ENCODE assay signal across 23 cellular contexts in the genomic region with DNA sequence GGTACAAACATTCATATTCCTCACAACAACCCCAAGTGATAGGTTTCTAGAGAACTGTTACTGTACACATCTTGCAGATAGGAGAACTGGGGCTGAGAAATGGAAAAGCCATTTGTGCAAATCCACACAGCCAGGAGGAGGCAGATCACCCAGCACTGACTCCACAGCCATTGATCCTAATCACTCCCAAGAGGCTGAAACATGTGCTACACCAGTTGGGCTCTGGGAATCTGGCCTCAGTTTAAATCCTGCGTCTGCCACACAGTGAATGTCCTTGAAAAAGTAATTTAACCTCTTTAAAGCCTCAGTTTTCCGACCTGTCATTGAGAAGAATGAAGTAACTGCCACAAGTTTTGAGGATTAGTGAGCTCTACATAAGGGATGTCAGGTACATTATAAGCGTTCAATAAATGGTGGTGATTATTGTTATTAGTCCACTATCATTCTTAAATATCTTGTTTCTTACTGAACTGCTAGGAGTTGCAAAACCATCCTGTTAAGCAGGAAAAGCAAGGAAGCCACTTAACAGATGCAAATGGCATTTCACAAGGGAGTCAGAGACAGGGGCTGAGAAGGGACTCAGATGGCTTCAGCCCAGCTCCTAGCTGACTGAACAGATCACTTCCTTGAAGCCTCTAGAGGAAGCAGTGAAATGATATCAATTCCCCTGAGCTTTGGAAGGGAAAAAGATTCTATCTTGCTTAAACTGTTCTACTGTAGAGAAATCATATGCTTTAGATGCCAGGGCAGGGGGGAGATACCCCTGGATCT.
DNase-seq lines count a peak whose midpoint lies in the region; ATAC-seq and TF ChIP-seq lines count a peak whose summit lies in the region.
"Had no signal": no experiment of that assay in that cellular context is flagged by ENCODE, and none has a peak within 500 bp of the region (broad histone marks: within the 10 kb centered on the region; RNA-seq: fewer than 3 reads in every experiment).

No MANE protein-coding gene starts in this region.

- ATAC-seq in WTC11, result peak; percentile 84
- ATAC-seq: gastrocnemius medialis, HCT116, Right ventricle myocardium inferior had no signal

- H3K36me3 ChIP-seq in BLaER1 treated with 17β-estradiol and CSF1 and Interleukin-3, amounts not matched to agents 10 nM and 100 nM, result no peaks in the 10 kb centered on the region
- no peaks in the 10 kb centered on the region for H3K36me3 ChIP-seq in mesendoderm (ENCODE audit: control insufficient read depth, insufficient read depth, low read length)
- H3K36me3 ChIP-seq: gastrocnemius medialis had no signal

- H3K79me1 ChIP-seq in mesendoderm (ENCODE audit: low read length), result no peaks in the 10 kb centered on the region

- peaks cover 0 to 26% (median 20%) of the 10 kb centered on the region in 10 experiments; a peak in 16 of 20 replicates for H3K4me1 ChIP-seq in BLaER1 treated with 17β-estradiol and CSF1 and Interleukin-3, amounts not matched to agents 10 nM and 100 nM
- peaks cover 16% of the 10 kb centered on the region for H3K4me1 ChIP-seq in mesendoderm (ENCODE audit: control insufficient read depth, low read depth, low read length)
- H3K4me1 ChIP-seq: gastrocnemius medialis had no signal

- no peak overlapping the region for H3K4me3 Mint-ChIP-seq in WTC11
- H3K4me3 Mint-ChIP-seq: neural crest cell had no signal

- no peaks in the 10 kb centered on the region for H3K9me3 Mint-ChIP-seq in WTC11
- H3K9me3 Mint-ChIP-seq: neural crest cell had no signal

- H3K9ac ChIP-seq in BLaER1 treated with 17β-estradiol and CSF1 and Interleukin-3, amounts not matched to agents 10 nM and 100 nM, result peak overlapping the region in 4 of 11 experiments; percentile 29 to 60 (median 46); a peak in 4 of 22 replicates
- H3K9ac ChIP-seq in mesendoderm (ENCODE audit: low read length), result no peak overlapping the region

- H2AK5ac ChIP-seq in mesendoderm (ENCODE audit: low read length), result no peak overlapping the region

- POLR2A ChIA-PET in WTC11 (lab: Charles Lee), result no interaction called here

- H3K4ac ChIP-seq in mesendoderm (ENCODE audit: low read depth, low read length), result no peak overlapping the region

- peak; percentile 51 for DNase-seq in LNCaP clone FGC (ENCODE audit: low read depth)
- DNase-seq in WTC11 (ENCODE audit: low spot score), result no peak
- DNase-seq in mesendoderm, result peak; percentile 90
- no peak for DNase-seq in activated CD4-positive, alpha-beta T cell treated with anti-CD3 and anti-CD28 coated beads for 48 hours
- no peak for DNase-seq in stimulated activated CD4-positive, alpha-beta T cell treated with anti-CD3 and anti-CD28 coated beads, Interleukin-1b, Interleukin-23, amount 100 ng/mL, for 48 hours
- DNase-seq in SKM-1 treated with dmso at 0.1 percent for 144 hours (lab: John Stamatoyannopoulos, UW; ENCODE audit: unreplicated experiment), result no peak
- DNase-seq: activated CD4-positive, alpha-beta T cell treated with anti-CD3 and anti-CD28 coated beads, Interleukin-2, amount 50 U/mL, for 1 hour; amniotic stem cell; central memory CD4-positive, alpha-beta T cell; erythroblast; gastrocnemius medialis; MM.1S; NCI-H1694; small intestine; stimulated activated CD8-positive, alpha-beta memory T cell treated with anti-CD3 and anti-CD28 coated beads, Interleukin-4, amount 100 ng/mL, for 48 hours; substantia nigra had no signal

- no peak overlapping the region for H4K8ac ChIP-seq in mesendoderm (ENCODE audit: low read depth, low read length)

- H3K27me3 Mint-ChIP-seq in WTC11 (ENCODE audit: low read depth), result no peaks in the 10 kb centered on the region
- H3K27me3 Mint-ChIP-seq: progenitor cell of endocrine pancreas had no signal

- peaks cover 60% of the 10 kb centered on the region for H3K4me1 Mint-ChIP-seq in WTC11

- no peak overlapping the region for H3K23ac ChIP-seq in mesendoderm (ENCODE audit: low read length)

- no peak overlapping the region for H3K4me3 ChIP-seq in BLaER1 treated with 17β-estradiol and CSF1 and Interleukin-3, amounts not matched to agents 10 nM and 100 nM
- H3K4me3 ChIP-seq in LNCaP clone FGC (ENCODE audit: low read depth, low read length), result no peak overlapping the region
- no peak overlapping the region for H3K4me3 ChIP-seq in mesendoderm (ENCODE audit: low read length)
- H3K4me3 ChIP-seq: dorsolateral prefrontal cortex, gastrocnemius medialis had no signal

- peak overlapping the region; percentile 32 for H3K18ac ChIP-seq in mesendoderm (ENCODE audit: low read length)

- H3K36me3 Mint-ChIP-seq in WTC11, result no peaks in the 10 kb centered on the region

- no peak overlapping the region for H4K5ac ChIP-seq in mesendoderm (ENCODE audit: low read length)

- peak overlapping the region in 5 of 11 experiments; percentile 28 to 76 (median 66); a peak in 10 of 22 replicates for H3K27ac ChIP-seq in BLaER1 treated with 17β-estradiol and CSF1 and Interleukin-3, amounts not matched to agents 10 nM and 100 nM
- H3K27ac ChIP-seq in mesendoderm (ENCODE audit: low read depth, low read length), result peak overlapping the region; percentile 52
- H3K27ac ChIP-seq: dorsolateral prefrontal cortex, gastrocnemius medialis, HL-60 had no signal

- H2BK5ac ChIP-seq in mesendoderm (ENCODE audit: low read length), result no peak overlapping the region

- peak overlapping the region in 9 of 11 experiments; percentile 11 to 72 (median 62); a peak in 18 of 22 replicates for H3K4me2 ChIP-seq in BLaER1 treated with 17β-estradiol and CSF1 and Interleukin-3, amounts not matched to agents 10 nM and 100 nM
- H3K4me2 ChIP-seq in mesendoderm (ENCODE audit: low read length), result no peak overlapping the region

- TF ChIP-seq CTCF in LNCaP clone FGC (IDR thresholded peaks at IDR 0.05; ENCODE audit: control insufficient read depth, extremely low read depth, insufficient read depth) (no peak), WTC11 (IDR thresholded peaks at IDR 0.05) (no peak)

- no peaks in the 10 kb centered on the region for H3K27me3 ChIP-seq in BLaER1 treated with 17β-estradiol and CSF1 and Interleukin-3, amounts not matched to agents 10 nM and 100 nM
- H3K27me3 ChIP-seq in mesendoderm (ENCODE audit: insufficient read depth, low read length, poor library complexity), result no peaks in the 10 kb centered on the region
- H3K27me3 ChIP-seq: dorsolateral prefrontal cortex, gastrocnemius medialis had no signal

- H2BK120ac ChIP-seq in mesendoderm (ENCODE audit: low read depth, low read length), result no peak overlapping the region

- no peak overlapping the region for H2BK15ac ChIP-seq in mesendoderm (replicated peaks; ENCODE audit: low read depth)

- CTCF ChIA-PET in WTC11 (lab: Charles Lee), result no interaction called here

- peak overlapping the region; percentile 45 for H3K56ac ChIP-seq in mesendoderm (ENCODE audit: low read length)

- H3K9me3 ChIP-seq in BLaER1 treated with 17β-estradiol and CSF1 and Interleukin-3, amounts not matched to agents 10 nM and 100 nM (replicated peaks in 1 of 11), result no peaks in the 10 kb centered on the region
- H3K9me3 ChIP-seq: gastrocnemius medialis had no signal

- H3K79me2 ChIP-seq in mesendoderm (ENCODE audit: control insufficient read depth, insufficient read depth, low read length), result no peaks in the 10 kb centered on the region

- no CpG with 5 or more reads among the region's 3 CpGs for WGBS in mesendoderm (ENCODE audit: extremely low coverage, insufficient coverage, low lambda C conversion rate)

- no peaks in the 10 kb centered on the region for H4K20me1 ChIP-seq in BLaER1 treated with 17β-estradiol and CSF1 and Interleukin-3, amounts not matched to agents 10 nM and 100 nM

- peak overlapping the region; percentile 50 for H3K27ac Mint-ChIP-seq in WTC11
- H3K27ac Mint-ChIP-seq: progenitor cell of endocrine pancreas had no signal

TF ChIP-seq in WTC11, 78 proteins besides CTCF, POLR2A, EP300 and RAD21:
- TF ChIP-seq, protein P1, sequence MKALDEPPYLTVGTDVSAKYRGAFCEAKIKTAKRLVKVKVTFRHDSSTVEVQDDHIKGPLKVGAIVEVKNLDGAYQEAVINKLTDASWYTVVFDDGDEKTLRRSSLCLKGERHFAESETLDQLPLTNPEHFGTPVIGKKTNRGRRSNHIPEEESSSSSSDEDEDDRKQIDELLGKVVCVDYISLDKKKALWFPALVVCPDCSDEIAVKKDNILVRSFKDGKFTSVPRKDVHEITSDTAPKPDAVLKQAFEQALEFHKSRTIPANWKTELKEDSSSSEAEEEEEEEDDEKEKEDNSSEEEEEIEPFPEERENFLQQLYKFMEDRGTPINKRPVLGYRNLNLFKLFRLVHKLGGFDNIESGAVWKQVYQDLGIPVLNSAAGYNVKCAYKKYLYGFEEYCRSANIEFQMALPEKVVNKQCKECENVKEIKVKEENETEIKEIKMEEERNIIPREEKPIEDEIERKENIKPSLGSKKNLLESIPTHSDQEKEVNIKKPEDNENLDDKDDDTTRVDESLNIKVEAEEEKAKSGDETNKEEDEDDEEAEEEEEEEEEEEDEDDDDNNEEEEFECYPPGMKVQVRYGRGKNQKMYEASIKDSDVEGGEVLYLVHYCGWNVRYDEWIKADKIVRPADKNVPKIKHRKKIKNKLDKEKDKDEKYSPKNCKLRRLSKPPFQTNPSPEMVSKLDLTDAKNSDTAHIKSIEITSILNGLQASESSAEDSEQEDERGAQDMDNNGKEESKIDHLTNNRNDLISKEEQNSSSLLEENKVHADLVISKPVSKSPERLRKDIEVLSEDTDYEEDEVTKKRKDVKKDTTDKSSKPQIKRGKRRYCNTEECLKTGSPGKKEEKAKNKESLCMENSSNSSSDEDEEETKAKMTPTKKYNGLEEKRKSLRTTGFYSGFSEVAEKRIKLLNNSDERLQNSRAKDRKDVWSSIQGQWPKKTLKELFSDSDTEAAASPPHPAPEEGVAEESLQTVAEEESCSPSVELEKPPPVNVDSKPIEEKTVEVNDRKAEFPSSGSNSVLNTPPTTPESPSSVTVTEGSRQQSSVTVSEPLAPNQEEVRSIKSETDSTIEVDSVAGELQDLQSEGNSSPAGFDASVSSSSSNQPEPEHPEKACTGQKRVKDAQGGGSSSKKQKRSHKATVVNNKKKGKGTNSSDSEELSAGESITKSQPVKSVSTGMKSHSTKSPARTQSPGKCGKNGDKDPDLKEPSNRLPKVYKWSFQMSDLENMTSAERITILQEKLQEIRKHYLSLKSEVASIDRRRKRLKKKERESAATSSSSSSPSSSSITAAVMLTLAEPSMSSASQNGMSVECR (CRISPR knock-in tag; IDR thresholded peaks at IDR 0.05; ENCODE audit: borderline replicate concordance), result no peak
- no peak for TF ChIP-seq SMAD4 (CRISPR knock-in tag; IDR thresholded peaks at IDR 0.05)

Comparison
In these comparisons a context has a peak if more than half of its experiments do, and no peak if none do; other contexts are left out.
1. DNase-seq: peak in LNCaP clone FGC (single experiment) and mesendoderm (single experiment); none in WTC11 (single experiment), activated CD4-positive, alpha-beta T cell treated with anti-CD3 and anti-CD28 coated beads for 48 hours (single experiment), stimulated activated CD4-positive, alpha-beta T cell treated with anti-CD3 and anti-CD28 coated beads, Interleukin-1b, Interleukin-23, amount 100 ng/mL, for 48 hours (single experiment) and SKM-1 treated with dmso at 0.1 percent for 144 hours (single experiment).